Comparison of ENCODE assay signal across 11 cellular contexts in the genomic region with DNA sequence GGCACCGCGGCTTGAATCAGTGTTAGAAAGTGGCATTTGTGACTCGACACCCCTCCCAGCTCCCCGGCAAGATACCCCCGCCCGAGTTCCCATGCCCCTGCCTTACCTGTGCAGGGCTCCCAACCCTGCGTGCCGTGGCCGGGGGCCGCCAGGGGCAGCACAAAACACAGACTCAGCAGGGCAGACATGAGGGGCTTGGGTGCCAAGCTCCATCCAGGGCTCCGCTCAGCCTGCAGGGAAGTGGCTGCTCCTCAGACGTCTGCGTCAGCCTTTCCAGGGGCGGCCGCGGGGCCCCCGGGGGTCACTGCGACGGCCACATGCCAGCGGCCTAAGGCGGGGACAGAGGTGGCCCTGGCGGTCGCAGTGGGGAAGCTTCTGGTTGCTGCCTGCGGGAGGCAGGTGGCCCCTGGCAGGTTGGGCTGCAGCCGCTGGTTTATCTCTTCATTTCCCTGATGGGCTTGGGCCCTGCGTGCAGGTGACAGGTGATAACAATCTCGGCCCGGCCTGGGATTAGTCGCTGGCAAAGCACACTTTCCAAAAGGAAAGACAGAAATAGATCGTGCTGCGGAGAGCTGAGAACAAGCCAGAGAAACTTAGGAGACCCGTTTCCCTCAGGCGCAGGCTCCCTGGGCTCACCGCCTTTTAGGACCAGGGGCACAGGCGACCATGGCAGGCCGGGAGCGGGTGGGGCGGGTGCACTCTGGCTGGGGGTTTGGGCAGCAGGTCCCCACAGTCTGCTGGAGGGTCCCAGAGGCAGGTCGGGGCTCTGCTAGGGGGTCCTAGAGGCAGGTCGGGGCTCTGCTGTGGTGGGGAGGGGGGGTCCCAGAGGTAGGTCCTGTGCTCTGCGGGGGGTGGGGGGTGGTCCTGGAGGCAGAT. TPM values are rescaled to one million over a fixed set of nuclear protein-coding genes. Genes with fewer than 3 reads are reported as not detected.
DNase-seq lines count a peak whose midpoint lies in the region; ATAC-seq, FAIRE-seq and TF ChIP-seq lines count a peak whose summit lies in the region.
"Had no signal": no experiment of that assay in that cellular context is flagged by ENCODE, and none has a peak within 500 bp of the region (broad histone marks: within the 10 kb centered on the region; RNA-seq: fewer than 3 reads in every experiment).

TSS of gene TSPEAR (minus strand) at position 246 of the 876 bp plus-strand sequence. CDS start at position 188, 58 bp downstream.

- no peak within 1 kb of the TSS for H2AFZ ChIP-seq in endothelial cell of umbilical vein (ENCODE audit: low read depth, low read length)

- H3K4me1 ChIP-seq in endothelial cell of umbilical vein (ENCODE audit: control insufficient read depth, extremely low read depth, insufficient read depth, low read length) (peaks cover 5% of the 10 kb centered on the region), esophagus muscularis mucosa (peaks cover 2 to 42% (median 24%) of the 10 kb centered on the region in 4 donors)

- peak in 1 of 2 donors; percentile 14 for ATAC-seq in activated T-cell treated with anti-CD3 and anti-CD28 coated beads, Interleukin-2, amount 50 U/mL, for 72 hours (replicated peaks in 1 of 2)
- ATAC-seq in sciatic nerve (no peak), HG02642 (IDR thresholded peaks at IDR 0.05; ENCODE audit: poor library complexity, unreplicated experiment) (no peak)

- peaks cover 77 to 90% of the 10 kb centered on the region in 2 experiments for H3K27me3 ChIP-seq in endothelial cell of umbilical vein (ENCODE audit: control insufficient read depth in 2 of 2, insufficient read depth in 2 of 2, low read length in 2 of 2)
- H3K27me3 ChIP-seq in esophagus muscularis mucosa, result peaks cover 8 to 79% (median 53%) of the 10 kb centered on the region in 4 donors

- no peak for FAIRE-seq in endothelial cell of umbilical vein (lab: Jason Lieb, UNC)

- H3K27ac Mint-ChIP-seq in activated T-cell treated with anti-CD3 and anti-CD28 coated beads, Interleukin-2, amount 50 U/mL, for 72 hours, result no peak within 1 kb of the TSS
- H3K27ac Mint-ChIP-seq: stimulated activated naive CD8-positive, alpha-beta T cell treated with anti-CD3 and anti-CD28 coated beads, Interleukin-15, Interleukin-2, amounts not matched to agents 100 ng/mL and 50 ng/mL, for 24 hours had no signal

- POLR2A ChIA-PET in endothelial cell of umbilical vein (lab: Charles Lee), result no interaction called here

- no peak within 1 kb of the TSS for H3K27ac ChIP-seq in endothelial cell of umbilical vein (ENCODE audit: insufficient read depth, low read depth, low read length)
- no peak within 1 kb of the TSS for H3K27ac ChIP-seq in esophagus muscularis mucosa (replicated peaks in 1 of 4)

- TF ChIP-seq POLR2A in endothelial cell of umbilical vein (IDR thresholded peaks at IDR 0.05; ENCODE audit: low read depth, low read length) (no peak), esophagus muscularis mucosa (IDR thresholded peaks at IDR 0.05; ENCODE audit: low read depth) (no peak)

- H3K4me2 ChIP-seq in endothelial cell of umbilical vein (ENCODE audit: insufficient read depth, low read length), result no peak within 1 kb of the TSS

- H3K36me3 ChIP-seq in endothelial cell of umbilical vein (ENCODE audit: control insufficient read depth in 2 of 2, extremely low read depth in 1 of 2, insufficient read depth in 2 of 2, low read length in 2 of 2) (no peaks in the 10 kb centered on the region), esophagus muscularis mucosa (no peaks in the 10 kb centered on the region)

- CTCF ChIA-PET in endothelial cell of umbilical vein (lab: Charles Lee), result interaction anchor here (0.8 to 1.5 kb wide), 3 partner anchors 10 to 82 kb away, joined by 3 to 5 read pairs (median 4); no protein-coding TSS in a partner anchor

- H3K9me3 ChIP-seq in endothelial cell of umbilical vein (replicated peaks; ENCODE audit: control insufficient read depth, insufficient read depth, low read length), result no peaks in the 10 kb centered on the region
- no peaks in the 10 kb centered on the region for H3K9me3 ChIP-seq in esophagus muscularis mucosa

- no peak for DNase-seq in activated T-cell treated with anti-CD3 and anti-CD28 coated beads, Interleukin-2, amount 50 U/mL, for 72 hours
- DNase-seq in activated T-cell treated with anti-CD3 and anti-CD28 coated beads, Interleukin-2, amount 50 U/mL, for 1 hour, result no peak
- peak; percentile 76 for DNase-seq in NCI-H2171 treated with DMSO at 0.1 percent for 48 hours (lab: John Stamatoyannopoulos, UW)
- no peak for DNase-seq in endothelial cell of umbilical vein (ENCODE audit: low read depth, low spot score)
- peak; percentile 40 for DNase-seq in sciatic nerve (ENCODE audit: low spot score)
- DNase-seq in esophagus muscularis mucosa (ENCODE audit: extremely low spot score), result no peak
- DNase-seq in activated CD4-positive, alpha-beta T cell treated with anti-CD3 and anti-CD28 coated beads for 48 hours, result no peak
- DNase-seq: activated naive CD4-positive, alpha-beta T cell; stimulated activated CD4-positive, alpha-beta T cell treated with anti-CD3 and anti-CD28 coated beads, Interleukin-12 subunit alpha, Interleukin-12 subunit beta, amount 100 ng/mL, for 4 hours had no signal

- WGBS in esophagus muscularis mucosa, result 5% methylated on average over 26 of the region's 41 CpGs

- H4K20me1 ChIP-seq in endothelial cell of umbilical vein (replicated peaks; ENCODE audit: control insufficient read depth, extremely low read depth, insufficient read depth, low read length), result no peaks in the 10 kb centered on the region

- H3K79me2 ChIP-seq in endothelial cell of umbilical vein (ENCODE audit: control insufficient read depth, insufficient read depth, low read length), result no peaks in the 10 kb centered on the region

- H3K36me3 Mint-ChIP-seq in activated T-cell treated with anti-CD3 and anti-CD28 coated beads, Interleukin-2, amount 50 U/mL, for 72 hours (ENCODE audit: insufficient read depth in 2 of 2), result no peaks in the 10 kb centered on the region

- intact Hi-C loops in endothelial cell of umbilical vein (cut with micrococcal nuclease), result no loop called here
- intact Hi-C loops in sciatic nerve (cut with DNase I), result no loop called here
- intact Hi-C loops in esophagus muscularis mucosa (cut with DNase I), result no loop called here

- no TSS peak for BruUV-seq in endothelial cell of umbilical vein (replicated peaks; lab: Mats Ljungman, UMichigan)

- TF ChIP-seq CTCF in endothelial cell of umbilical vein (IDR thresholded peaks at IDR 0.05; ENCODE audit: extremely low read depth in 1 of 2, insufficient read depth in 1 of 2, low read depth in 1 of 2, low read length in 2 of 2), result no peak
- TF ChIP-seq CTCF in esophagus muscularis mucosa (IDR thresholded peaks at IDR 0.05), result no peak

- dilution Hi-C loops in endothelial cell of umbilical vein (cut with MboI; ENCODE audit: extremely low pct_ligation_motif_present, low sequenced_read_pairs), result no loop called here

- H3K4me3 ChIP-seq in endothelial cell of umbilical vein (replicated peaks in 1 of 3; ENCODE audit: insufficient read depth in 1 of 3, low read depth in 1 of 3, low read length in 3 of 3), result no peak within 1 kb of the TSS
- no peak within 1 kb of the TSS for H3K4me3 ChIP-seq in esophagus muscularis mucosa

- no peak within 1 kb of the TSS for H3K9ac ChIP-seq in endothelial cell of umbilical vein (replicated peaks; ENCODE audit: extremely low read depth, insufficient read depth, low read length)

- TF ChIP-seq EP300 in esophagus muscularis mucosa (IDR thresholded peaks at IDR 0.05), result no peak

- peaks cover 19% of the 10 kb centered on the region for H3K4me1 Mint-ChIP-seq in activated T-cell treated with anti-CD3 and anti-CD28 coated beads, Interleukin-2, amount 50 U/mL, for 72 hours (ENCODE audit: low read depth)

- peak within 1 kb of the TSS; percentile 20 to 46 for H3K4me3 Mint-ChIP-seq in activated T-cell treated with anti-CD3 and anti-CD28 coated beads, Interleukin-2, amount 50 U/mL, for 72 hours
- H3K4me3 Mint-ChIP-seq: stimulated activated naive CD8-positive, alpha-beta T cell treated with anti-CD3 and anti-CD28 coated beads, Interleukin-15, Interleukin-2, amounts not matched to agents 100 ng/mL and 50 ng/mL, for 24 hours had no signal

- H3K9me1 ChIP-seq in endothelial cell of umbilical vein (replicated peaks; ENCODE audit: control insufficient read depth, extremely low read depth, insufficient read depth, low read length), result no peaks in the 10 kb centered on the region

- H3K9me3 Mint-ChIP-seq in activated T-cell treated with anti-CD3 and anti-CD28 coated beads, Interleukin-2, amount 50 U/mL, for 72 hours, result no peaks in the 10 kb centered on the region

- H3K27me3 Mint-ChIP-seq in activated T-cell treated with anti-CD3 and anti-CD28 coated beads, Interleukin-2, amount 50 U/mL, for 72 hours (ENCODE audit: low read depth), result peaks cover 80% of the 10 kb centered on the region

TF ChIP-seq in endothelial cell of umbilical vein, 7 proteins besides CTCF, POLR2A, EP300 and RAD21:
- TF ChIP-seq FOS (IDR thresholded peaks at IDR 0.05; ENCODE audit: borderline replicate concordance, insufficient read depth, low read length) (no peak), EZH2 (IDR thresholded peaks at IDR 0.05; ENCODE audit: borderline replicate concordance, low read depth, low read length, severe bottlenecking) (peak; percentile 78)

RNA-seq across cellular contexts. Expression of gene TSPEAR, which starts in this region (rescaled TPM):
- total RNA-seq in activated T-cell treated with anti-CD3 and anti-CD28 coated beads, Interleukin-2, amount 50 U/mL, for 72 hours, result not detected
- total RNA-seq in endothelial cell of umbilical vein (not detected in 2 replicates), sciatic nerve (not detected), esophagus muscularis mucosa (under 1 TPM in 2 of 4 donors, not detected in 2; under 0.01 to 0.23 TPM)
- 0.01 TPM in 1 of 2 replicates, not detected in the other for polyA plus RNA-seq in endothelial cell of umbilical vein
- polyA plus RNA-seq in endothelial cell of umbilical vein (2011; cell fraction: cytosol; rRNA removed), result not detected in 2 replicates
- not detected in 2 replicates for polyA plus RNA-seq in endothelial cell of umbilical vein (2011; cell fraction: nucleus; rRNA removed)
- 0.08 TPM in 1 of 2 replicates, not detected in the other for polyA plus RNA-seq in endothelial cell of umbilical vein (2012)
- not detected in 2 replicates for polyA minus RNA-seq in endothelial cell of umbilical vein
- polyA minus RNA-seq in endothelial cell of umbilical vein (2011; cell fraction: cytosol; rRNA and poly(A)+ RNA removed), result not detected
- polyA minus RNA-seq in endothelial cell of umbilical vein (2011; cell fraction: nucleus; rRNA and poly(A)+ RNA removed), result not detected in 2 replicates

Comparison
In these comparisons a context has a peak if more than half of its experiments do, and no peak if none do; other contexts are left out.
1. Peak in DNase-seq in sciatic nerve; RNA of the gene not detected or under 1 TPM.